Comparison of ENCODE assay signal across 8 cellular contexts in the genomic region with DNA sequence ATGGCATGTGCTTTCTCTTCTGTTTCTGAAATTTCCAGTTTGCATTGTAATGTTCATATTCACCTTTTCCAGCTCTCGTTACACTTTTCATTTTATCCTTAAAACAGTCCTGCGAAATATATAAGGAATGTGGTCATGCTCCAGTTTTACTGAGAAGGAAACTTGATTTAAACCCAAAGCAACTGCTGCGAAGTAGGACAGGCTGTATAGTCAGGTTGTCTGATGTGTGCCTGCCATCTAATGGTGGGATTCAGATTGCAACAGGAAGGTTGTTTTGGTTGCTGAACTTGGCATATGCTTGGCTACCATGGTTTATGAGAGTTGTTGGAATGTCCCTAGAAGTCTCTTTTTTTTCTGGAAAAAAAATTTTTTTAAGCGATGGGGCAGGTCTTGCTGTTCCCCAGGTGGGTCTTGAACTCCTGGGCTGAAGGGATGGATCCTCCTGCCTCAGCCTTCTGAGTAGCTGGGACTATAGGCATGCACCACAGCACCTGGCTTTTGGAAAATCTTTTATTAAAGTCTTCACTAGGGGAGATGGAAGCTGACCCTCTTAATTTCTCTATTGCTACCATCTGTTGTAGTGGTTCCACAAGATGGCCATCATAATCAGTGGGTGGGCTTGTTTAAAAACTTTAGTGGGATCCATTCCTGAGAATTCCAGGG.
DNase-seq lines count a peak whose midpoint lies in the region; ATAC-seq and TF ChIP-seq lines count a peak whose summit lies in the region.

No MANE protein-coding gene starts in this region.

- H3K4me1 ChIP-seq in Caco-2 (peaks cover 20% of the 10 kb centered on the region), endodermal cell (ENCODE audit: control insufficient read depth, insufficient read depth, low read length) (no peaks in the 10 kb centered on the region)

- peak; percentile 83 for TF ChIP-seq CTCF in Caco-2 (IDR thresholded peaks at IDR 0.05; ENCODE audit: insufficient read depth in 1 of 2, low read depth in 1 of 2, low read length in 1 of 2, severe bottlenecking in 1 of 2, unreplicated experiment in 1 of 2)
- peak; percentile 92 for TF ChIP-seq CTCF in endodermal cell (conservative IDR thresholded peaks at IDR 0.05)

- no peaks in the 10 kb centered on the region for H3K9me3 Mint-ChIP-seq in Caco-2 (ENCODE audit: unreplicated experiment)
- H3K9me3 Mint-ChIP-seq in activated CD4-positive, alpha-beta memory T cell treated with anti-CD3 and anti-CD28 coated beads, Interleukin-2, amount 10 ng/mL, durations not matched to agents 7 days and 5 days: no peaks in the 10 kb centered on the region
- H3K9me3 Mint-ChIP-seq in endodermal cell: no peaks in the 10 kb centered on the region
- no peaks in the 10 kb centered on the region for H3K9me3 Mint-ChIP-seq in stimulated activated memory B cell treated with anti-CD40 and anti-IgM and Interleukin-4, amounts not matched to agents 10 μg/mL and 1 μg/mL and 100 μg/mL, for 72 hours

- no peak overlapping the region for H3K27ac Mint-ChIP-seq in Caco-2 (ENCODE audit: unreplicated experiment)
- H3K27ac Mint-ChIP-seq in activated CD4-positive, alpha-beta memory T cell treated with anti-CD3 and anti-CD28 coated beads, Interleukin-2, amount 10 ng/mL, durations not matched to agents 7 days and 5 days: no peak overlapping the region
- H3K27ac Mint-ChIP-seq in endodermal cell: no peak overlapping the region
- no peak overlapping the region for H3K27ac Mint-ChIP-seq in stimulated activated memory B cell treated with anti-CD40 and anti-IgM and Interleukin-4, amounts not matched to agents 10 μg/mL and 1 μg/mL and 100 μg/mL, for 72 hours

- H3K4me1 Mint-ChIP-seq in Caco-2 (ENCODE audit: low read depth, unreplicated experiment): peaks cover 16% of the 10 kb centered on the region
- peaks cover 4% of the 10 kb centered on the region for H3K4me1 Mint-ChIP-seq in activated CD4-positive, alpha-beta memory T cell treated with anti-CD3 and anti-CD28 coated beads, Interleukin-2, amount 10 ng/mL, durations not matched to agents 7 days and 5 days
- peaks cover 2% of the 10 kb centered on the region for H3K4me1 Mint-ChIP-seq in endodermal cell
- peaks cover 6% of the 10 kb centered on the region for H3K4me1 Mint-ChIP-seq in stimulated activated memory B cell treated with anti-CD40 and anti-IgM and Interleukin-4, amounts not matched to agents 10 μg/mL and 1 μg/mL and 100 μg/mL, for 72 hours

- no TSS peak for BruUV-seq in Caco-2 (replicated peaks; lab: Mats Ljungman, UMichigan)

- peaks cover 16% of the 10 kb centered on the region for H3K36me3 Mint-ChIP-seq in Caco-2 (ENCODE audit: insufficient read depth, unreplicated experiment)
- peaks cover 3% of the 10 kb centered on the region for H3K36me3 Mint-ChIP-seq in activated CD4-positive, alpha-beta memory T cell treated with anti-CD3 and anti-CD28 coated beads, Interleukin-2, amount 10 ng/mL, durations not matched to agents 7 days and 5 days (ENCODE audit: low read depth)
- peaks cover 12% of the 10 kb centered on the region for H3K36me3 Mint-ChIP-seq in endodermal cell (ENCODE audit: low read depth)
- H3K36me3 Mint-ChIP-seq in stimulated activated memory B cell treated with anti-CD40 and anti-IgM and Interleukin-4, amounts not matched to agents 10 μg/mL and 1 μg/mL and 100 μg/mL, for 72 hours: peaks cover 10% of the 10 kb centered on the region

- no peak overlapping the region for H3K9ac ChIP-seq in endodermal cell (ENCODE audit: extremely low read depth, low read length, poor library complexity, severe bottlenecking)

- H3K27me3 Mint-ChIP-seq in Caco-2 (ENCODE audit: insufficient read depth, unreplicated experiment): no peaks in the 10 kb centered on the region
- no peaks in the 10 kb centered on the region for H3K27me3 Mint-ChIP-seq in activated CD4-positive, alpha-beta memory T cell treated with anti-CD3 and anti-CD28 coated beads, Interleukin-2, amount 10 ng/mL, durations not matched to agents 7 days and 5 days
- peaks cover 2% of the 10 kb centered on the region for H3K27me3 Mint-ChIP-seq in endodermal cell (ENCODE audit: insufficient read depth)
- H3K27me3 Mint-ChIP-seq in stimulated activated memory B cell treated with anti-CD40 and anti-IgM and Interleukin-4, amounts not matched to agents 10 μg/mL and 1 μg/mL and 100 μg/mL, for 72 hours: no peaks in the 10 kb centered on the region

- DNase-seq in Caco-2: peak; percentile 59 to 75
- DNase-seq in NCI-H82 (lab: John Stamatoyannopoulos, UW): peak; percentile 81
- peak; percentile 72 for DNase-seq in activated CD4-positive, alpha-beta memory T cell treated with anti-CD3 and anti-CD28 coated beads, Interleukin-2, amount 10 ng/mL, durations not matched to agents 7 days and 5 days
- DNase-seq in endodermal cell: peak; percentile 89
- DNase-seq in midbrain (lab: John Stamatoyannopoulos, UW): peak; percentile 87

- CTCF ChIA-PET in Caco-2 (lab: Charles Lee): interaction anchor here (0.7 to 0.9 kb wide), 2 partner anchors 15 to 86 kb away, joined by 5 read pairs; no protein-coding TSS in a partner anchor
- CTCF ChIA-PET in activated CD4-positive, alpha-beta memory T cell treated with anti-CD3 and anti-CD28 coated beads, Interleukin-2, amount 10 ng/mL, durations not matched to agents 7 days and 5 days (lab: Charles Lee): interaction anchor here (0.6 to 6.0 kb wide), 20 partner anchors 9 to 318 kb away, joined by 3 to 85 read pairs (median 4); partner anchors contain the start of genes ALDH9A1 and TMCO1

- H3K4me3 Mint-ChIP-seq in Caco-2 (ENCODE audit: unreplicated experiment) (no peak overlapping the region), endodermal cell (no peak overlapping the region)
- no peak overlapping the region for H3K4me3 Mint-ChIP-seq in activated CD4-positive, alpha-beta memory T cell treated with anti-CD3 and anti-CD28 coated beads, Interleukin-2, amount 10 ng/mL, durations not matched to agents 7 days and 5 days
- H3K4me3 Mint-ChIP-seq in stimulated activated memory B cell treated with anti-CD40 and anti-IgM and Interleukin-4, amounts not matched to agents 10 μg/mL and 1 μg/mL and 100 μg/mL, for 72 hours: no peak overlapping the region

- intact Hi-C loops in Caco-2 (cut with micrococcal nuclease; ENCODE audit: unreplicated experiment): loop anchor here (1.0 to 10.0 kb wide), 5 partner anchors 85 to 509 kb away; partner anchors contain the start of gene TMCO1

- peak; percentile 85 for ATAC-seq in GM19452 (IDR thresholded peaks at IDR 0.05; ENCODE audit: unreplicated experiment)
- peak; percentile 79 for ATAC-seq in HG03520 (IDR thresholded peaks at IDR 0.05; ENCODE audit: unreplicated experiment)
- ATAC-seq in stimulated activated memory B cell treated with anti-CD40 and anti-IgM and Interleukin-4, amounts not matched to agents 10 μg/mL and 1 μg/mL and 100 μg/mL, for 72 hours: peak; percentile 77

- POLR2A ChIA-PET in Caco-2 (lab: Charles Lee): no interaction called here
- POLR2A ChIA-PET in activated CD4-positive, alpha-beta memory T cell treated with anti-CD3 and anti-CD28 coated beads, Interleukin-2, amount 10 ng/mL, durations not matched to agents 7 days and 5 days (lab: Charles Lee): interaction anchor here (1.2 kb wide), 1 partner anchor 145 kb away, joined by 3 read pairs; the partner anchor contains the start of gene TMCO1

- H3K36me3 ChIP-seq in Caco-2 (ENCODE audit: control insufficient read depth, insufficient read depth, low read length): peaks cover 1% of the 10 kb centered on the region; the same call in 1 of the 2 replicates
- peaks cover 23% of the 10 kb centered on the region for H3K36me3 ChIP-seq in endodermal cell (ENCODE audit: control insufficient read depth, insufficient read depth, low read length)

- H3K4me3 ChIP-seq in Caco-2 (ENCODE audit: low read depth, low read length) (no peak overlapping the region), endodermal cell (ENCODE audit: low read length) (no peak overlapping the region)

- WGBS in endodermal cell (ENCODE audit: insufficient coverage in 1 of 2, insufficient read length in 1 of 2), 2 experiments: 30 to 42% methylated on average over 2 to 4 of the region's 4 CpGs

- H3K9me3 ChIP-seq in Caco-2: no peaks in the 10 kb centered on the region
- no peaks in the 10 kb centered on the region for H3K9me3 ChIP-seq in endodermal cell (ENCODE audit: control insufficient read depth, low read length)

- H3K27ac ChIP-seq in endodermal cell (ENCODE audit: low read depth, low read length): no peak overlapping the region

- no peaks in the 10 kb centered on the region for H3K27me3 ChIP-seq in Caco-2 (replicated peaks; ENCODE audit: control insufficient read depth, insufficient read depth, low read length)
- no peaks in the 10 kb centered on the region for H3K27me3 ChIP-seq in endodermal cell (ENCODE audit: control insufficient read depth, insufficient read depth, low read length, poor library complexity, severe bottlenecking)
